Comparison of ENCODE assay signal across 1 cellular context in the genomic region with DNA sequence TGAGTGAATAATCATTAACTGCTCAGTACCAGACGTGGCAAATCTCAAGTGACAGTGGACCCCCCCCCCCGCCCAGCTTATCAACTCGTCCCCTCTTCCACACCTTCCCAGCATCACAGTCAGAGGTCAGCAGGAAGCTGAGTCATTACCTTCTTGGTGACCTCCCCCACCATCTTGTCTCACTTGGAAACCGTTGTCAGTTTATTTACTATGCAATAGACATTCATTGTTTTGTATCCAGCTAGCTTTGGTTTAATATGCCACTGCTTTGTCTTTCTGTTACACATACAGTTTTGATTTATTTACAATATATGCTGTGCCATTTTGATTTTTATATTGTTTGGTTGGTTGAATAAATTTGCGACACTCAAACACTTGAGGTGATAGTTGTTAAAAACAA.
TF ChIP-seq lines count a peak whose summit lies in the region.

No MANE protein-coding gene starts in this region.

TF ChIP-seq in K562, 482 proteins besides CTCF, POLR2A, EP300 and RAD21 (continued from another document and continues in another):
- TF ChIP-seq, protein P1, sequence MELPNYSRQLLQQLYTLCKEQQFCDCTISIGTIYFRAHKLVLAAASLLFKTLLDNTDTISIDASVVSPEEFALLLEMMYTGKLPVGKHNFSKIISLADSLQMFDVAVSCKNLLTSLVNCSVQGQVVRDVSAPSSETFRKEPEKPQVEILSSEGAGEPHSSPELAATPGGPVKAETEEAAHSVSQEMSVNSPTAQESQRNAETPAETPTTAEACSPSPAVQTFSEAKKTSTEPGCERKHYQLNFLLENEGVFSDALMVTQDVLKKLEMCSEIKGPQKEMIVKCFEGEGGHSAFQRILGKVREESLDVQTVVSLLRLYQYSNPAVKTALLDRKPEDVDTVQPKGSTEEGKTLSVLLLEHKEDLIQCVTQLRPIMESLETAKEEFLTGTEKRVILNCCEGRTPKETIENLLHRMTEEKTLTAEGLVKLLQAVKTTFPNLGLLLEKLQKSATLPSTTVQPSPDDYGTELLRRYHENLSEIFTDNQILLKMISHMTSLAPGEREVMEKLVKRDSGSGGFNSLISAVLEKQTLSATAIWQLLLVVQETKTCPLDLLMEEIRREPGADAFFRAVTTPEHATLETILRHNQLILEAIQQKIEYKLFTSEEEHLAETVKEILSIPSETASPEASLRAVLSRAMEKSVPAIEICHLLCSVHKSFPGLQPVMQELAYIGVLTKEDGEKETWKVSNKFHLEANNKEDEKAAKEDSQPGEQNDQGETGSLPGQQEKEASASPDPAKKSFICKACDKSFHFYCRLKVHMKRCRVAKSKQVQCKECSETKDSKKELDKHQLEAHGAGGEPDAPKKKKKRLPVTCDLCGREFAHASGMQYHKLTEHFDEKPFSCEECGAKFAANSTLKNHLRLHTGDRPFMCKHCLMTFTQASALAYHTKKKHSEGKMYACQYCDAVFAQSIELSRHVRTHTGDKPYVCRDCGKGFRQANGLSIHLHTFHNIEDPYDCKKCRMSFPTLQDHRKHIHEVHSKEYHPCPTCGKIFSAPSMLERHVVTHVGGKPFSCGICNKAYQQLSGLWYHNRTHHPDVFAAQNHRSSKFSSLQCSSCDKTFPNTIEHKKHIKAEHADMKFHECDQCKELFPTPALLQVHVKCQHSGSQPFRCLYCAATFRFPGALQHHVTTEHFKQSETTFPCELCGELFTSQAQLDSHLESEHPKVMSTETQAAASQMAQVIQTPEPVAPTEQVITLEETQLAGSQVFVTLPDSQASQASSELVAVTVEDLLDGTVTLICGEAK (IDR thresholded peaks at IDR 0.05) = 0 out of 2 replicates have a peak, but pooled peaks have one; percentile 33
- TF ChIP-seq, protein P1 (CRISPR knock-in tag; IDR thresholded peaks at IDR 0.05) = no peak
- TF ChIP-seq NFE2 (IDR thresholded peaks at IDR 0.05; ENCODE audit: low read depth) (peak; percentile 94), FOSL1 (tag; conservative IDR thresholded peaks at IDR 0.05) (peak; percentile 90), RNF2 (IDR thresholded peaks at IDR 0.05) (peak; percentile 81), KLF6 (CRISPR knock-in tag; IDR thresholded peaks at IDR 0.05; ENCODE audit: borderline replicate concordance) (no peak), MIER1 (IDR thresholded peaks at IDR 0.05; ENCODE audit: low read depth) (peak; percentile 31; the same call in 1 of the 2 replicates), MYBL2 (IDR thresholded peaks at IDR 0.05; ENCODE audit: low read depth) (peak; percentile 69), MYBL2 (CRISPR knock-in tag; IDR thresholded peaks at IDR 0.05; ENCODE audit: borderline replicate concordance) (no peak), EP400 (IDR thresholded peaks at IDR 0.05) (peak; percentile 30; the same call in 1 of the 2 replicates), HMG20B (CRISPR knock-in tag; IDR thresholded peaks at IDR 0.05) (no peak), MAFK (IDR thresholded peaks at IDR 0.05; ENCODE audit: low read length) (peak; percentile 67), ZBTB7A (IDR thresholded peaks at IDR 0.05; ENCODE audit: borderline replicate concordance, control insufficient read depth, low read depth, low read length) (peak; percentile 68; the same call in 1 of the 2 replicates), SMAD1 (IDR thresholded peaks at IDR 0.05; ENCODE audit: low read depth, low read length, partially characterized antibody) (no peak), ETV1 (tag; conservative IDR thresholded peaks at IDR 0.05; ENCODE audit: low read depth) (0 out of 2 replicates have a peak, but pooled peaks have one; percentile 30), NR4A1 (CRISPR knock-in tag; IDR thresholded peaks at IDR 0.05) (no peak), NR4A1 (tag; IDR thresholded peaks at IDR 0.05) (no peak), ZNF316 (IDR thresholded peaks at IDR 0.05) (peak; percentile 77), CBX3 (IDR thresholded peaks at IDR 0.05; ENCODE audit: borderline replicate concordance in 1 of 2, low read length in 2 of 2) (peak in 1 of 2 experiments; percentile 88; a peak in 2 of 3 replicates), TCF3 (CRISPR knock-in tag; IDR thresholded peaks at IDR 0.05) (peak; percentile 80), ATF1 (CRISPR knock-in tag; IDR thresholded peaks at IDR 0.05) (no peak), ATF1 (tag; IDR thresholded peaks at IDR 0.05) (peak; percentile 29; the same call in 1 of the 2 replicates), PML (IDR thresholded peaks at IDR 0.05; ENCODE audit: low read length) (0 out of 2 replicates have a peak, but pooled peaks have one; percentile 29), ARID1B (IDR thresholded peaks at IDR 0.05) (peak; percentile 83), BRD9 (IDR thresholded peaks at IDR 0.05; ENCODE audit: low read depth, partially characterized antibody) (peak; percentile 60), SIRT6 (IDR thresholded peaks at IDR 0.05; ENCODE audit: low read depth, low read length) (no peak), POLR2H (tag; IDR thresholded peaks at IDR 0.05; ENCODE audit: low read depth) (no peak), GABPB1 (CRISPR knock-in tag; IDR thresholded peaks at IDR 0.05) (peak; percentile 31; the same call in 1 of the 2 replicates), ZC3H8 (IDR thresholded peaks at IDR 0.05) (no peak), TBL1XR1 (IDR thresholded peaks at IDR 0.05; ENCODE audit: low read length in 2 of 2) (peak in 1 of 2 experiments; percentile 63; a peak in 1 of 4 replicates), ARNT (IDR thresholded peaks at IDR 0.05) (peak; percentile 28 to 56; a peak in 1 of 4 replicates), KDM1A (IDR thresholded peaks at IDR 0.05) (peak; percentile 94 to 96), ZNF175 (CRISPR knock-in tag; IDR thresholded peaks at IDR 0.05; ENCODE audit: low read depth) (0 out of 2 replicates have a peak, but pooled peaks have one; percentile 32), HDAC1 (IDR thresholded peaks at IDR 0.05) (0 out of 4 replicates have a peak, but pooled peaks of 1 of the 2 experiments have one; percentile 62), MAFG (tag; conservative IDR thresholded peaks at IDR 0.05) (peak; percentile 64; the same call in 1 of the 2 replicates), ZNF644 (tag; IDR thresholded peaks at IDR 0.05; ENCODE audit: low read depth) (peak; percentile 67), NCOA6 (IDR thresholded peaks at IDR 0.05) (no peak), ZNF212 (CRISPR knock-in tag; IDR thresholded peaks at IDR 0.05) (no peak), MEF2D (tag; conservative IDR thresholded peaks at IDR 0.05; ENCODE audit: low read depth) (no peak), ZFP36 (IDR thresholded peaks at IDR 0.05; ENCODE audit: low read depth, low read length, partially characterized antibody) (no peak), ESRRA (IDR thresholded peaks at IDR 0.05; ENCODE audit: borderline replicate concordance, low read depth) (peak; percentile 57; the same call in 1 of the 2 replicates), MAFF (IDR thresholded peaks at IDR 0.05; ENCODE audit: low read length) (peak; percentile 81), PTBP1 (IDR thresholded peaks at IDR 0.05; ENCODE audit: low read depth, low read length) (no peak), MAZ (CRISPR knock-in tag; conservative IDR thresholded peaks at IDR 0.05 in 1 of 2, IDR thresholded peaks at IDR 0.05 in 1 of 2) (peak in 1 of 2 experiments; percentile 59; a peak in 1 of 4 replicates), CC2D1A (IDR thresholded peaks at IDR 0.05) (peak; percentile 76; the same call in 1 of the 2 replicates), MEIS2 (IDR thresholded peaks at IDR 0.05; ENCODE audit: partially characterized antibody) (peak; percentile 32), C11orf30 (IDR thresholded peaks at IDR 0.05; ENCODE audit: low read depth) (peak; percentile 70), YY1 (IDR thresholded peaks at IDR 0.05; ENCODE audit: borderline replicate concordance in 1 of 3, control insufficient read depth in 1 of 3, extremely low read depth in 1 of 3, insufficient read depth in 3 of 3, insufficient read length in 1 of 3, insufficient replicate concordance in 2 of 3, low read depth in 1 of 3, low read length in 2 of 3) (peak in 2 of 3 experiments; percentile 13 to 85)
- TF ChIP-seq, protein P2, sequence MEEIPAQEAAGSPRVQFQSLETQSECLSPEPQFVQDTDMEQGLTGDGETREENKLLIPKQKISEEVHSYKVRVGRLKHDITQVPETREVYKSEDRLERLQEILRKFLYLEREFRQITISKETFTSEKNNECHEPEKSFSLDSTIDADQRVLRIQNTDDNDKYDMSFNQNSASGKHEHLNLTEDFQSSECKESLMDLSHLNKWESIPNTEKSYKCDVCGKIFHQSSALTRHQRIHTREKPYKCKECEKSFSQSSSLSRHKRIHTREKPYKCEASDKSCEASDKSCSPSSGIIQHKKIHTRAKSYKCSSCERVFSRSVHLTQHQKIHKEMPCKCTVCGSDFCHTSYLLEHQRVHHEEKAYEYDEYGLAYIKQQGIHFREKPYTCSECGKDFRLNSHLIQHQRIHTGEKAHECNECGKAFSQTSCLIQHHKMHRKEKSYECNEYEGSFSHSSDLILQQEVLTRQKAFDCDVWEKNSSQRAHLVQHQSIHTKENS (CRISPR knock-in tag; IDR thresholded peaks at IDR 0.05) = no peak
- TF ChIP-seq, protein P3, sequence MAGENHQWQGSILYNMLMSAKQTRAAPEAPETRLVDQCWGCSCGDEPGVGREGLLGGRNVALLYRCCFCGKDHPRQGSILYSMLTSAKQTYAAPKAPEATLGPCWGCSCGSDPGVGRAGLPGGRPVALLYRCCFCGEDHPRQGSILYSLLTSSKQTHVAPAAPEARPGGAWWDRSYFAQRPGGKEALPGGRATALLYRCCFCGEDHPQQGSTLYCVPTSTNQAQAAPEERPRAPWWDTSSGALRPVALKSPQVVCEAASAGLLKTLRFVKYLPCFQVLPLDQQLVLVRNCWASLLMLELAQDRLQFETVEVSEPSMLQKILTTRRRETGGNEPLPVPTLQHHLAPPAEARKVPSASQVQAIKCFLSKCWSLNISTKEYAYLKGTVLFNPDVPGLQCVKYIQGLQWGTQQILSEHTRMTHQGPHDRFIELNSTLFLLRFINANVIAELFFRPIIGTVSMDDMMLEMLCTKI (IDR thresholded peaks at IDR 0.05; ENCODE audit: partially characterized antibody) = no peak
- TF ChIP-seq, protein P4, sequence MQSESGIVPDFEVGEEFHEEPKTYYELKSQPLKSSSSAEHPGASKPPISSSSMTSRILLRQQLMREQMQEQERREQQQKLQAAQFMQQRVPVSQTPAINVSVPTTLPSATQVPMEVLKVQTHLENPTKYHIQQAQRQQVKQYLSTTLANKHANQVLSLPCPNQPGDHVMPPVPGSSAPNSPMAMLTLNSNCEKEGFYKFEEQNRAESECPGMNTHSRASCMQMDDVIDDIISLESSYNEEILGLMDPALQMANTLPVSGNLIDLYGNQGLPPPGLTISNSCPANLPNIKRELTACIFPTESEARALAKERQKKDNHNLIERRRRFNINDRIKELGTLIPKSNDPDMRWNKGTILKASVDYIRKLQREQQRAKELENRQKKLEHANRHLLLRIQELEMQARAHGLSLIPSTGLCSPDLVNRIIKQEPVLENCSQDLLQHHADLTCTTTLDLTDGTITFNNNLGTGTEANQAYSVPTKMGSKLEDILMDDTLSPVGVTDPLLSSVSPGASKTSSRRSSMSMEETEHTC (IDR thresholded peaks at IDR 0.05) = no peak
- TF ChIP-seq, protein P5, sequence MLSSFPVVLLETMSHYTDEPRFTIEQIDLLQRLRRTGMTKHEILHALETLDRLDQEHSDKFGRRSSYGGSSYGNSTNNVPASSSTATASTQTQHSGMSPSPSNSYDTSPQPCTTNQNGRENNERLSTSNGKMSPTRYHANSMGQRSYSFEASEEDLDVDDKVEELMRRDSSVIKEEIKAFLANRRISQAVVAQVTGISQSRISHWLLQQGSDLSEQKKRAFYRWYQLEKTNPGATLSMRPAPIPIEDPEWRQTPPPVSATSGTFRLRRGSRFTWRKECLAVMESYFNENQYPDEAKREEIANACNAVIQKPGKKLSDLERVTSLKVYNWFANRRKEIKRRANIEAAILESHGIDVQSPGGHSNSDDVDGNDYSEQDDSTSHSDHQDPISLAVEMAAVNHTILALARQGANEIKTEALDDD (IDR thresholded peaks at IDR 0.05) = peak; percentile 75; the same call in 1 of the 2 replicates
- TF ChIP-seq, protein P6, sequence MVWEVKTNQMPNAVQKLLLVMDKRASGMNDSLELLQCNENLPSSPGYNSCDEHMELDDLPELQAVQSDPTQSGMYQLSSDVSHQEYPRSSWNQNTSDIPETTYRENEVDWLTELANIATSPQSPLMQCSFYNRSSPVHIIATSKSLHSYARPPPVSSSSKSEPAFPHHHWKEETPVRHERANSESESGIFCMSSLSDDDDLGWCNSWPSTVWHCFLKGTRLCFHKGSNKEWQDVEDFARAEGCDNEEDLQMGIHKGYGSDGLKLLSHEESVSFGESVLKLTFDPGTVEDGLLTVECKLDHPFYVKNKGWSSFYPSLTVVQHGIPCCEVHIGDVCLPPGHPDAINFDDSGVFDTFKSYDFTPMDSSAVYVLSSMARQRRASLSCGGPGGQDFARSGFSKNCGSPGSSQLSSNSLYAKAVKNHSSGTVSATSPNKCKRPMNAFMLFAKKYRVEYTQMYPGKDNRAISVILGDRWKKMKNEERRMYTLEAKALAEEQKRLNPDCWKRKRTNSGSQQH (CRISPR knock-in tag; IDR thresholded peaks at IDR 0.05) = 0 out of 2 replicates have a peak, but pooled peaks have one; percentile 13
- TF ChIP-seq, protein P7, sequence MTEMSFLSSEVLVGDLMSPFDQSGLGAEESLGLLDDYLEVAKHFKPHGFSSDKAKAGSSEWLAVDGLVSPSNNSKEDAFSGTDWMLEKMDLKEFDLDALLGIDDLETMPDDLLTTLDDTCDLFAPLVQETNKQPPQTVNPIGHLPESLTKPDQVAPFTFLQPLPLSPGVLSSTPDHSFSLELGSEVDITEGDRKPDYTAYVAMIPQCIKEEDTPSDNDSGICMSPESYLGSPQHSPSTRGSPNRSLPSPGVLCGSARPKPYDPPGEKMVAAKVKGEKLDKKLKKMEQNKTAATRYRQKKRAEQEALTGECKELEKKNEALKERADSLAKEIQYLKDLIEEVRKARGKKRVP (CRISPR knock-in tag; IDR thresholded peaks at IDR 0.05) = no peak
